ENCODE assay signal across 23 cellular contexts in genomic region chr2:212618636-212619035, GRCh38.
A peak's percentile ranks its signal among the peaks of the same experiment; 100 is the strongest.
DNase-seq lines count a peak whose midpoint lies in the region; ATAC-seq and TF ChIP-seq lines count a peak whose summit lies in the region.
"Had no signal": no experiment of that assay in that cellular context is flagged by ENCODE, and none has a peak within 500 bp of the region (broad histone marks: within the 10 kb centered on the region; RNA-seq: fewer than 3 reads in every experiment).

No MANE protein-coding gene starts in this region.

- no peaks in the 10 kb centered on the region for H3K27me3 ChIP-seq in adipocyte (replicated peaks; ENCODE audit: control insufficient read depth, insufficient read depth, low read length)
- H3K27me3 ChIP-seq: ascending aorta, Peyer's patch, vagina had no signal

- H3K9ac ChIP-seq in adipocyte (ENCODE audit: low read length): no peak overlapping the region

- DNase-seq in AG10803 (ENCODE audit: low read depth) (peak; percentile 14), HPDE6-E6E7 (ENCODE audit: extremely low spot score) (peak; percentile 73), adipocyte (ENCODE audit: low read depth) (peak; percentile 38), iris pigment epithelial cell (ENCODE audit: low read depth) (peak; percentile 73), midbrain (lab: John Stamatoyannopoulos, UW) (no peak), NOMO-1 (lab: John Stamatoyannopoulos, UW; ENCODE audit: unreplicated experiment in 2 of 2) (no peak)
- no peak for DNase-seq in activated naive CD4-positive, alpha-beta T cell treated with Interleukin-2 at 50 U/mL for 16 hours
- DNase-seq: activated CD4-positive, alpha-beta memory T cell treated with anti-CD3 and anti-CD28 coated beads for 36 hours; activated CD8-positive, alpha-beta memory T cell treated with anti-CD3 and anti-CD28 coated beads, Interleukin-2, amount 50 U/mL, for 4 hours; CD4-positive, alpha-beta memory T cell; dermis blood vessel endothelial cell; glutamatergic neuron; kidney; natural killer cell; NCI-H1694; NCI-H510A treated with DMSO at 0.1 percent for 48 hours; occipital lobe; Peyer's patch had no signal

- H3K9me3 ChIP-seq in adipocyte (ENCODE audit: control insufficient read depth, low read length): peaks cover 6% of the 10 kb centered on the region
- H3K9me3 ChIP-seq: ascending aorta, Peyer's patch, thoracic aorta, vagina had no signal

- H3K4me3 ChIP-seq in AG10803 (ENCODE audit: low read length) (no peak overlapping the region), adipocyte (ENCODE audit: low read length) (no peak overlapping the region)
- H3K4me3 ChIP-seq: ascending aorta, Peyer's patch, thoracic aorta, vagina had no signal

- no peaks in the 10 kb centered on the region for H3K36me3 ChIP-seq in adipocyte (ENCODE audit: control insufficient read depth, insufficient read depth, low read length, severe bottlenecking)
- H3K36me3 ChIP-seq: ascending aorta, Peyer's patch, thoracic aorta, vagina had no signal

- TF ChIP-seq CTCF in AG10803 (conservative IDR thresholded peaks at IDR 0.05; ENCODE audit: low read length): no peak

- ATAC-seq in GM18909 (IDR thresholded peaks at IDR 0.05; ENCODE audit: poor library complexity, unreplicated experiment): no peak
- ATAC-seq: activated CD4-positive, CD25-positive, alpha-beta regulatory T cell treated with anti-CD3 and anti-CD28 coated beads, Interleukin-2, amount 50 U/mL, for 24 hours; natural killer cell had no signal

- H3K4me1 ChIP-seq in adipocyte (ENCODE audit: control insufficient read depth, insufficient read depth, low read length): no peaks in the 10 kb centered on the region
- H3K4me1 ChIP-seq: ascending aorta, Peyer's patch, vagina had no signal

Comparison
In these comparisons a context has a peak if more than half of its experiments do, and no peak if none do; other contexts are left out.
1. DNase-seq: peak in AG10803 (single experiment), HPDE6-E6E7 (single experiment), adipocyte (single experiment) and iris pigment epithelial cell (single experiment); none in activated naive CD4-positive, alpha-beta T cell treated with Interleukin-2 at 50 U/mL for 16 hours (single experiment), midbrain (single experiment) and NOMO-1 (0 of 2).